8 cellular contexts compared by ENCODE assay signal in genomic region chr7:73668103-73668937, GRCh38. TPM values are rescaled to one million over a fixed set of nuclear protein-coding genes. Genes with fewer than 3 reads are reported as not detected.
DNase-seq lines count a peak whose midpoint lies in the region; ATAC-seq and TF ChIP-seq lines count a peak whose summit lies in the region.

No MANE protein-coding gene starts in this region.

- peak overlapping the region in 1 of 2 donors; percentile 13 for H3K27ac Mint-ChIP-seq in natural killer cell

- H3K27ac ChIP-seq in coronary artery = no peak overlapping the region

- peak; percentile 58 for DNase-seq in AG08396 (ENCODE audit: low spot score)
- peak; percentile 24 for DNase-seq in GM19238 (ENCODE audit: insufficient read length, low spot score)
- DNase-seq in NCI-H1694 treated with DMSO at 0.1 percent for 48 hours (lab: John Stamatoyannopoulos, UW) = peak; percentile 75
- DNase-seq in coronary artery (ENCODE audit: low spot score) = no peak
- DNase-seq in natural killer cell = no peak
- no peak for DNase-seq in left lobe of liver (ENCODE audit: low spot score)
- DNase-seq in pons (ENCODE audit: low spot score) = no peak
- DNase-seq in DMS79 (lab: John Stamatoyannopoulos, UW) = no peak

- H3K4me3 Mint-ChIP-seq in natural killer cell = peak overlapping the region; percentile 63

- peaks cover 0 to 10% of the 10 kb centered on the region in 2 donors for H3K4me1 Mint-ChIP-seq in natural killer cell

- H3K27me3 Mint-ChIP-seq in natural killer cell (ENCODE audit: low read depth in 2 of 2) = peaks cover 21 to 31% of the 10 kb centered on the region in 2 donors

- ATAC-seq in natural killer cell (no peak), left lobe of liver (no peak)

- TF ChIP-seq CTCF in coronary artery (IDR thresholded peaks at IDR 0.05) = no peak
- no peak for TF ChIP-seq CTCF in natural killer cell (IDR thresholded peaks at IDR 0.05)

- intact Hi-C loops in natural killer cell (cut with micrococcal nuclease) = loop anchor here (5.0 kb wide), 2 partner anchors 61 to 69 kb away; partner anchors contain the start of gene ABHD11

- H3K36me3 Mint-ChIP-seq in natural killer cell = no peaks in the 10 kb centered on the region

- peaks cover 0 to under 1% of the 10 kb centered on the region in 2 donors for H3K9me3 Mint-ChIP-seq in natural killer cell

- H3K4me3 ChIP-seq in coronary artery = peak overlapping the region; percentile 86

RNA-seq across cellular contexts. Expression of gene VPS37D, which starts 0.7 kb away (rescaled TPM):
- under 1 TPM; 0.40 to 0.83 (median 0.48) TPM for total RNA-seq in natural killer cell
- total RNA-seq in left lobe of liver = 2.6 TPM

RNA-seq across cellular contexts. Expression of gene DNAJC30, which starts 14.9 kb away (rescaled TPM):
- total RNA-seq in natural killer cell (1 to 10 TPM; 8.7 to 9.9 (median 9.3) TPM), left lobe of liver (10.0 TPM)

RNA-seq across cellular contexts. Expression of gene BUD23, which starts 15.1 kb away (rescaled TPM):
- total RNA-seq in natural killer cell (100 to 1,000 TPM in 1 of 3 donors, 10 to 100 TPM in 2; 93.1 to 101 (median 94.2) TPM), left lobe of liver (28.2 TPM)

RNA-seq across cellular contexts. Expression of gene MLXIPL, which starts 44.0 kb away (rescaled TPM):
- total RNA-seq in natural killer cell = not detected
- total RNA-seq in left lobe of liver = 457 TPM

RNA-seq across cellular contexts. Expression of gene STX1A, which starts 51.1 kb away (rescaled TPM):
- total RNA-seq in natural killer cell = 10 to 100 TPM; 13.2 to 20.4 (median 14.7) TPM
- total RNA-seq in left lobe of liver = 2.9 TPM

Comparison
In these comparisons a context has a peak if more than half of its experiments do, and no peak if none do; other contexts are left out.
1. DNase-seq: peak in AG08396 (single experiment), GM19238 (single experiment) and NCI-H1694 treated with DMSO at 0.1 percent for 48 hours (single experiment); none in coronary artery (single experiment), natural killer cell (single experiment), left lobe of liver (single experiment), pons (single experiment) and DMS79 (single experiment).